ENCODE assay signal across 15 cellular contexts in genomic region chr3:104510091-104510860, GRCh38.
DNase-seq lines count a peak whose midpoint lies in the region; ATAC-seq and TF ChIP-seq lines count a peak whose summit lies in the region.
"Had no signal": no experiment of that assay in that cellular context is flagged by ENCODE, and none has a peak within 500 bp of the region (broad histone marks: within the 10 kb centered on the region; RNA-seq: fewer than 3 reads in every experiment).

No MANE protein-coding gene starts in this region.

- H3K36me3 ChIP-seq in GM23338 (ENCODE audit: insufficient read depth) (0 out of 2 replicates have a peak, but pooled peaks cover 10% of the 10 kb centered on the region), tibial artery (no peaks in the 10 kb centered on the region)
- no peaks in the 10 kb centered on the region for H3K36me3 ChIP-seq in effector memory CD4-positive, alpha-beta T cell (ENCODE audit: control insufficient read depth, insufficient read depth, low read length)

- no peaks in the 10 kb centered on the region for H3K4me1 Mint-ChIP-seq in GM23338

- no peak overlapping the region for H3K4me2 ChIP-seq in GM23338

- no peak overlapping the region for H3K4me3 Mint-ChIP-seq in GM23338
- H3K4me3 Mint-ChIP-seq: CD8-positive, alpha-beta T cell had no signal

- no peaks in the 10 kb centered on the region for H3K9me3 ChIP-seq in tibial artery
- H3K9me3 ChIP-seq in effector memory CD4-positive, alpha-beta T cell (ENCODE audit: control insufficient read depth, low read length) = no peaks in the 10 kb centered on the region

- ATAC-seq in GM23338 = no peak
- ATAC-seq in GM21526 (IDR thresholded peaks at IDR 0.05; ENCODE audit: low FRiP score, unreplicated experiment) = no peak
- ATAC-seq: CD8-positive, alpha-beta T cell had no signal

- no peak overlapping the region for H3K4me3 ChIP-seq in GM23338
- H3K4me3 ChIP-seq in astrocyte of the cerebellum (ENCODE audit: low read depth, low read length) = no peak overlapping the region
- no peak overlapping the region for H3K4me3 ChIP-seq in tibial artery
- H3K4me3 ChIP-seq in effector memory CD4-positive, alpha-beta T cell (ENCODE audit: insufficient read depth, low read depth, low read length, poor library complexity, severe bottlenecking) = no peak overlapping the region

- H3K9me3 Mint-ChIP-seq in GM23338 = peaks cover 26% of the 10 kb centered on the region
- H3K9me3 Mint-ChIP-seq: CD8-positive, alpha-beta T cell had no signal

- TF ChIP-seq CTCF in GM23338 (conservative IDR thresholded peaks at IDR 0.05; ENCODE audit: low read depth in 2 of 2) (no peak), astrocyte of the cerebellum (IDR thresholded peaks at IDR 0.05; ENCODE audit: low read depth, low read length, missing control alignments) (no peak), tibial artery (IDR thresholded peaks at IDR 0.05) (no peak)

- no peaks in the 10 kb centered on the region for H3K27me3 ChIP-seq in GM23338 (ENCODE audit: insufficient read depth)
- H3K27me3 ChIP-seq in tibial artery = no peaks in the 10 kb centered on the region
- no peaks in the 10 kb centered on the region for H3K27me3 ChIP-seq in effector memory CD4-positive, alpha-beta T cell (replicated peaks; ENCODE audit: control insufficient read depth, insufficient read depth, low read length, poor library complexity, severe bottlenecking)

- H3K4me1 ChIP-seq in GM23338 (ENCODE audit: insufficient read depth) = no peaks in the 10 kb centered on the region
- H3K4me1 ChIP-seq in tibial artery = peaks cover 0 to 16% (median 6%) of the 10 kb centered on the region in 4 donors
- no peaks in the 10 kb centered on the region for H3K4me1 ChIP-seq in effector memory CD4-positive, alpha-beta T cell (ENCODE audit: control insufficient read depth, insufficient read depth, low read length, poor library complexity, severe bottlenecking)

- intact Hi-C loops in tibial artery (cut with DNase I; ENCODE audit: low total_unique reads) = no loop called here

- H3K9me2 ChIP-seq in GM23338 (ENCODE audit: insufficient read depth) = no peaks in the 10 kb centered on the region

- H3F3A ChIP-seq in GM23338 (replicated peaks; ENCODE audit: low read depth) = no peaks in the 10 kb centered on the region

- in situ Hi-C loops in astrocyte of the cerebellum (cut with HindIII; ENCODE audit: low sequenced_read_pairs) = no loop called here

- peak overlapping the region; percentile 66; the same call in 1 of the 2 replicates for H2AFZ ChIP-seq in GM23338

- H4K20me1 ChIP-seq in GM23338 (replicated peaks; ENCODE audit: insufficient read depth) = no peaks in the 10 kb centered on the region

- no peaks in the 10 kb centered on the region for H3K79me2 ChIP-seq in GM23338 (replicated peaks; ENCODE audit: insufficient read depth)

- no peak overlapping the region for H3K27ac Mint-ChIP-seq in GM23338
- H3K27ac Mint-ChIP-seq: CD8-positive, alpha-beta T cell had no signal

- DNase-seq in GM23338 (ENCODE audit: low spot score) (no peak), NCI-H1048 (lab: John Stamatoyannopoulos, UW) (peak; percentile 2), astrocyte of the cerebellum (ENCODE audit: low read depth) (peak; percentile 15), tibial artery (no peak), islet precursor cell (no peak)
- no peak for DNase-seq in effector memory CD4-positive, alpha-beta T cell
- DNase-seq: activated naive CD4-positive, alpha-beta T cell treated with anti-CD3 and anti-CD28 coated beads, Interleukin-2, amount 50 U/mL, for 16 hours; CD8-positive, alpha-beta T cell; GF-D8; IMR-90; mesendoderm; NCI-H1436; NCI-H524 treated with DMSO at 0.1 percent for 48 hours; SHP77 had no signal

- peaks cover 26% of the 10 kb centered on the region for H3K36me3 Mint-ChIP-seq in GM23338 (ENCODE audit: low read depth)
- H3K36me3 Mint-ChIP-seq: CD8-positive, alpha-beta T cell had no signal

- H3K27ac ChIP-seq in GM23338 (ENCODE audit: low read depth) (no peak overlapping the region), tibial artery (peak overlapping the region; percentile 1 to 6)
- H3K27ac ChIP-seq in effector memory CD4-positive, alpha-beta T cell (ENCODE audit: insufficient read depth, low read length, poor library complexity, severe bottlenecking) = no peak overlapping the region

- H3K27me3 Mint-ChIP-seq in GM23338 (ENCODE audit: insufficient read depth, low read depth, poor library complexity) = no peaks in the 10 kb centered on the region

TF ChIP-seq in GM23338, 12 proteins besides CTCF, POLR2A, EP300 and RAD21:
- no peak for TF ChIP-seq ETS1 (IDR thresholded peaks at IDR 0.05)

Comparison
In these comparisons a context has a peak if more than half of its experiments do, and no peak if none do; other contexts are left out.
1. DNase-seq: peak in NCI-H1048 (single experiment) and astrocyte of the cerebellum (single experiment); none in GM23338 (single experiment), tibial artery (0 of 2), effector memory CD4-positive, alpha-beta T cell (0 of 3) and islet precursor cell (single experiment).
2. H3K27ac ChIP-seq: peak in tibial artery (2 of 2); none in GM23338 (single experiment) and effector memory CD4-positive, alpha-beta T cell (single experiment).